ENCODE assay signal across 10 cellular contexts in genomic region chr6:35359744-35360348, GRCh38. TPM values are rescaled to one million over a fixed set of nuclear protein-coding genes. Genes with fewer than 3 reads are reported as not detected.
DNase-seq lines count a peak whose midpoint lies in the region; ATAC-seq and TF ChIP-seq lines count a peak whose summit lies in the region.
"Had no signal": no experiment of that assay in that cellular context is flagged by ENCODE, and none has a peak within 500 bp of the region (broad histone marks: within the 10 kb centered on the region; RNA-seq: fewer than 3 reads in every experiment).

No MANE protein-coding gene starts in this region.

- dilution Hi-C loops in mammary epithelial cell (cut with HindIII; ENCODE audit: low sequenced_read_pairs) = no loop called here

- TF ChIP-seq POLR2A in body of pancreas (IDR thresholded peaks at IDR 0.05) = no peak

- no peak overlapping the region for H3K4me2 ChIP-seq in mammary epithelial cell (ENCODE audit: insufficient read depth, low read depth, low read length)

- TF ChIP-seq CTCF in body of pancreas (IDR thresholded peaks at IDR 0.05) = no peak
- no peak for TF ChIP-seq CTCF in mammary epithelial cell (conservative IDR thresholded peaks at IDR 0.05 in 1 of 2, IDR thresholded peaks at IDR 0.05 in 1 of 2; ENCODE audit: extremely low read depth in 1 of 2, insufficient read depth in 1 of 2, low read depth in 1 of 2, low read length in 2 of 2)

- H3K4me1 ChIP-seq in body of pancreas (peaks cover 40% of the 10 kb centered on the region), skeletal muscle tissue (ENCODE audit: control insufficient read depth in 3 of 3, insufficient read depth in 3 of 3, low read length in 3 of 3) (peaks cover 76 to 78% (median 78%) of the 10 kb centered on the region in 3 donors), mammary epithelial cell (ENCODE audit: insufficient read depth, low read length) (peaks cover 16% of the 10 kb centered on the region)

- H4K20me1 ChIP-seq in mammary epithelial cell (ENCODE audit: insufficient read depth, low read length) = no peaks in the 10 kb centered on the region

- DNase-seq in HT1080 (ENCODE audit: low read depth) = peak; percentile 66
- DNase-seq in body of pancreas = peak; percentile 47 to 74 (median 68)
- DNase-seq in iPS-NIHi11 (ENCODE audit: low spot score) = peak; percentile 42
- no peak for DNase-seq in NCI-H510A (lab: John Stamatoyannopoulos, UW)
- no peak for DNase-seq in GDM1 (lab: John Stamatoyannopoulos, UW)
- DNase-seq in mammary epithelial cell = no peak
- DNase-seq: activated CD4-positive, alpha-beta T cell treated with anti-CD3 and anti-CD28 coated beads, Interleukin-2, amount 50 U/mL, for 4 hours had no signal

- H3K9ac ChIP-seq in skeletal muscle tissue (ENCODE audit: low read depth in 1 of 3, low read length in 3 of 3) (peak overlapping the region in 2 of 3 donors; percentile 25 to 62), mammary epithelial cell (ENCODE audit: insufficient read depth, low read length) (no peak overlapping the region)

- in situ Hi-C loops in mammary epithelial cell (cut with MboI; ENCODE audit: low sequenced_read_pairs in 2 of 2) = no loop called here

- peak overlapping the region; percentile 45 to 68 (median 58) for H3K27ac ChIP-seq in body of pancreas
- H3K27ac ChIP-seq in skeletal muscle tissue (ENCODE audit: low read depth, low read length) = peak overlapping the region; percentile 76
- H3K27ac ChIP-seq in mammary epithelial cell (ENCODE audit: insufficient read depth, low read depth, low read length) = no peak overlapping the region

- H3K36me3 ChIP-seq in body of pancreas (replicated peaks in 1 of 2; ENCODE audit: insufficient read depth in 1 of 2, low read depth in 2 of 2) (no peaks in the 10 kb centered on the region), skeletal muscle tissue (ENCODE audit: control insufficient read depth in 3 of 3, insufficient read depth in 3 of 3, low read length in 3 of 3) (peaks cover 5 to 9% (median 5%) of the 10 kb centered on the region in 3 donors), mammary epithelial cell (ENCODE audit: insufficient read depth, low read length) (no peaks in the 10 kb centered on the region)

- intact Hi-C loops in body of pancreas (cut with DNase I) (no loop called here), mammary epithelial cell (cut with micrococcal nuclease) (no loop called here)

- WGBS in body of pancreas, 2 donors = 37 to 62% methylated on average over 2 of the region's 2 CpGs
- 0% methylated on average over 2 of the region's 2 CpGs for WGBS in mammary epithelial cell (ENCODE audit: low coverage, missing lambda C conversion rate)

- no peaks in the 10 kb centered on the region for H3K27me3 ChIP-seq in body of pancreas
- H3K27me3 ChIP-seq in skeletal muscle tissue (ENCODE audit: control insufficient read depth in 3 of 3, insufficient read depth in 3 of 3, low read length in 3 of 3) = no peaks in the 10 kb centered on the region
- H3K27me3 ChIP-seq in mammary epithelial cell (ENCODE audit: insufficient read depth, low read length) = no peaks in the 10 kb centered on the region

- CTCF ChIA-PET in mammary epithelial cell (lab: Charles Lee; ENCODE audit: low non-redundant PET) = interaction anchor here (0.6 kb wide), 1 partner anchor 10 kb away, joined by 4 read pairs; no protein-coding TSS in a partner anchor

- H3K9me3 ChIP-seq in body of pancreas = no peaks in the 10 kb centered on the region
- H3K9me3 ChIP-seq in skeletal muscle tissue (ENCODE audit: control insufficient read depth in 3 of 3, low read length in 3 of 3) = no peaks in the 10 kb centered on the region
- no peaks in the 10 kb centered on the region for H3K9me3 ChIP-seq in mammary epithelial cell (replicated peaks; ENCODE audit: insufficient read depth, low read length)

- ATAC-seq in body of pancreas (peak; percentile 78), HG03432 (IDR thresholded peaks at IDR 0.05; ENCODE audit: unreplicated experiment) (no peak)
- ATAC-seq: left colon had no signal

- no peak overlapping the region for H2AFZ ChIP-seq in mammary epithelial cell (ENCODE audit: low read depth, low read length)

- peaks cover 30% of the 10 kb centered on the region for H3K79me2 ChIP-seq in mammary epithelial cell (ENCODE audit: insufficient read depth, low read length)

- H3K4me3 ChIP-seq in body of pancreas (no peak overlapping the region), skeletal muscle tissue (ENCODE audit: low read length in 3 of 3) (peak overlapping the region in 1 of 3 donors; percentile 11), mammary epithelial cell (replicated peaks in 1 of 3; ENCODE audit: insufficient read depth in 1 of 3, low read depth in 2 of 3, low read length in 3 of 3) (no peak overlapping the region)

- no TSS peak for BruUV-seq in mammary epithelial cell (replicated peaks; lab: Mats Ljungman, UMichigan)

RNA-seq across cellular contexts. Expression of gene PPARD, which starts 17.5 kb away (rescaled TPM):
- total RNA-seq in HT1080 (2014; rRNA removed; shearing (Covaris generic)) = 11.1 and 13.4 TPM in 2 replicates
- 61.8 and 64.8 TPM in 2 replicates for polyA plus RNA-seq in HT1080 (2015; cell fraction: cytosol; rRNA removed)
- polyA plus RNA-seq in HT1080 (2015; cell fraction: nucleus; rRNA removed) = 54.2 and 67.4 TPM in 2 replicates
- total RNA-seq in body of pancreas (10 to 100 TPM in 1 of 2 donors, 1 to 10 TPM in 1; 6.0 to 11.2 TPM), skeletal muscle tissue (2.6 TPM), mammary epithelial cell (10 to 100 TPM in 1 of 2 donors, 1 to 10 TPM in 1; 6.8 to 47.1 TPM)
- polyA plus RNA-seq in mammary epithelial cell = 21.6 TPM
- polyA minus RNA-seq in mammary epithelial cell = 33.6 TPM

Comparison
In these comparisons a context has a peak if more than half of its experiments do, and no peak if none do; other contexts are left out.
1. DNase-seq: peak in HT1080 (single experiment), body of pancreas (4 of 4) and iPS-NIHi11 (single experiment); none in NCI-H510A (single experiment), GDM1 (single experiment) and mammary epithelial cell (single experiment).